Comparison of ENCODE assay signal across 8 cellular contexts in the genomic region with DNA sequence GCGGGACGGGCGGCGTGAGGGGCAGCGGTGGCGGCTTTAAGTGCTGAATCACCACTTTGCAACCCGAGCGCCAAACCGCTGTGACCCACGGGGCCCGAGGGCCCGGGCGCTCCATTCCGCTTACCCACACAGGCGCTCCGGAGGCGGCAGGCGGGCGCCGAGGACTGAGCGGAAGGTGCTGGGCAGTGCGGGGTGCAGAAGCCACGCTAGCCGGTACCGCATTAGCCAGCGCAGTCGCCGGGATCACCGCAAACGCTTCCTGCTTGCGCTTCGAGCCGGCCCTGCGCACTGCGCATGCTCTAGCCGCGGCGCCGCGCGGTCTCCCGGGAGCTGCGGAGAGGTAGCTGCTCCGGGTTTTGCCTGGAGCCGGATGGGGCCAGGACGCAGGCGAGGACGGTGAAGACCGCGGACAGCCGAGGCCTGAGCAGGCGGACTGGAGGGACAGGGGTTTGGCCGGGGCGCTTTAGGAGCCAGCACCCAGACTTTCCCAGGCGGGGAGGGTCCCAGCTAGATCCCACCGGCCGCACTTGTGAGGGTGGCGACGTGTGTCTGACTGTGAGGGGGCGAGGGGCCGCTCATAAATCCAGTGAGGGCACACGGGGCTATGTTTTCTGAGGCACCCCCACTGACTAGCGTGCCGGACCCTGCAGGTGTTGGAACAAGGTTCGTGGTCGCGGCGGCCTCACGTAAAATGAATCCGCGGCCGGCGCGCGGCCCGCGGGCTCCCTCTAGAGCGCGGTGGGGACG. TPM values are rescaled to one million over a fixed set of nuclear protein-coding genes. Genes with fewer than 3 reads are reported as not detected.
DNase-seq lines count a peak whose midpoint lies in the region; ATAC-seq and TF ChIP-seq lines count a peak whose summit lies in the region.

A gene (minus strand): TSS at position 296 of the 747 bp plus-strand sequence. CDS start 74 bp downstream, at position 222.

- 0% methylated on average over 38 to 80 of the region's 80 CpGs for whole genome bisulfite sequencing in endodermal cell (ENCODE audit: insufficient coverage in 1 of 2, insufficient read length in 1 of 2), 2 experiments

- peaks cover 42% of the 10 kb centered on the region for H3K4me1 Mint-ChIP-seq in CD8-positive, alpha-beta T cell (ENCODE audit: low read depth)
- H3K4me1 Mint-ChIP-seq in activated CD8-positive, alpha-beta memory T cell treated with anti-CD3 and anti-CD28 coated beads, Interleukin-2, amount 10 ng/mL, durations not matched to agents 7 days and 5 days: peaks cover 31% of the 10 kb centered on the region
- H3K4me1 Mint-ChIP-seq in endodermal cell (peaks cover 23% of the 10 kb centered on the region), mesothelial cell of epicardium (peaks cover 28% of the 10 kb centered on the region)

- peak; percentile 70 for ATAC-seq in CD8-positive, alpha-beta T cell
- ATAC-seq in GM19351 (IDR thresholded peaks at IDR 0.05; ENCODE audit: unreplicated experiment): peak; percentile 66
- ATAC-seq in HG03520 (IDR thresholded peaks at IDR 0.05; ENCODE audit: unreplicated experiment): peak; percentile 55
- ATAC-seq in activated CD8-positive, alpha-beta memory T cell treated with anti-CD3 and anti-CD28 coated beads, Interleukin-2, amount 10 ng/mL, durations not matched to agents 7 days and 5 days: peak; percentile 80

- H3K9ac ChIP-seq in endodermal cell (ENCODE audit: extremely low read depth, low read length, poor library complexity, severe bottlenecking): peak within 1 kb of the TSS; percentile 90

- no peaks in the 10 kb centered on the region for H3K27me3 Mint-ChIP-seq in CD8-positive, alpha-beta T cell (ENCODE audit: low read depth)
- peaks cover 4% of the 10 kb centered on the region for H3K27me3 Mint-ChIP-seq in activated CD8-positive, alpha-beta memory T cell treated with anti-CD3 and anti-CD28 coated beads, Interleukin-2, amount 10 ng/mL, durations not matched to agents 7 days and 5 days
- H3K27me3 Mint-ChIP-seq in endodermal cell (ENCODE audit: insufficient read depth): no peaks in the 10 kb centered on the region
- no peaks in the 10 kb centered on the region for H3K27me3 Mint-ChIP-seq in mesothelial cell of epicardium (ENCODE audit: low read depth)

- H3K27me3 ChIP-seq in CD8-positive, alpha-beta T cell (ENCODE audit: insufficient read depth, low read length): no peaks in the 10 kb centered on the region
- no peaks in the 10 kb centered on the region for H3K27me3 ChIP-seq in endodermal cell (ENCODE audit: control insufficient read depth, insufficient read depth, low read length, poor library complexity, severe bottlenecking)

- peak; percentile 43 to 86 (median 73) for DNase-seq in CD8-positive, alpha-beta T cell
- DNase-seq in NOMO-1 (lab: John Stamatoyannopoulos, UW; ENCODE audit: unreplicated experiment in 2 of 2): peak; percentile 79 to 84
- DNase-seq in activated CD8-positive, alpha-beta memory T cell treated with anti-CD3 and anti-CD28 coated beads, Interleukin-2, amount 10 ng/mL, durations not matched to agents 7 days and 5 days: peak; percentile 89
- peak; percentile 97 for DNase-seq in endodermal cell
- DNase-seq in mesothelial cell of epicardium (ENCODE audit: low spot score in 2 of 2, unreplicated experiment in 2 of 2): peak; percentile 81 to 90
- DNase-seq in stimulated activated CD8-positive, alpha-beta memory T cell treated with anti-CD3 and anti-CD28 coated beads, Interleukin-15, amount 100 ng/mL, for 48 hours (ENCODE audit: low read depth in 2 of 2): peak; percentile 74 to 75

- intact Hi-C loops in CD8-positive, alpha-beta T cell (cut with DNase I, micrococcal nuclease): loop anchor here (1.0 to 10.0 kb wide), 9 partner anchors 17 to 1159 kb away; a partner anchor contains a TSS

- peak within 1 kb of the TSS; percentile 85 for H3K4me3 ChIP-seq in CD8-positive, alpha-beta T cell (ENCODE audit: low read depth, low read length)
- H3K4me3 ChIP-seq in endodermal cell (ENCODE audit: low read length): peak within 1 kb of the TSS; percentile 98

- peaks cover 18% of the 10 kb centered on the region for H3K4me1 ChIP-seq in CD8-positive, alpha-beta T cell (ENCODE audit: insufficient read depth, low read length)
- H3K4me1 ChIP-seq in endodermal cell (ENCODE audit: control insufficient read depth, insufficient read depth, low read length): no peaks in the 10 kb centered on the region

- H3K36me3 ChIP-seq in CD8-positive, alpha-beta T cell (ENCODE audit: insufficient read depth, low read length): no peaks in the 10 kb centered on the region
- peaks cover 13% of the 10 kb centered on the region for H3K36me3 ChIP-seq in endodermal cell (ENCODE audit: control insufficient read depth, insufficient read depth, low read length)

- peak within 1 kb of the TSS; percentile 93 for H3K4me3 Mint-ChIP-seq in CD8-positive, alpha-beta T cell
- H3K4me3 Mint-ChIP-seq in activated CD8-positive, alpha-beta memory T cell treated with anti-CD3 and anti-CD28 coated beads, Interleukin-2, amount 10 ng/mL, durations not matched to agents 7 days and 5 days: peak within 1 kb of the TSS; percentile 68
- H3K4me3 Mint-ChIP-seq in endodermal cell: peak within 1 kb of the TSS; percentile 81
- peak within 1 kb of the TSS; percentile 79 for H3K4me3 Mint-ChIP-seq in mesothelial cell of epicardium

- CTCF ChIA-PET in CD8-positive, alpha-beta T cell (lab: Charles Lee): interaction anchor here (0.6 to 7.3 kb wide), 21 partner anchors 9 to 486 kb away, joined by 3 to 116 read pairs (median 5); a partner anchor contains a TSS
- CTCF ChIA-PET in activated CD8-positive, alpha-beta memory T cell treated with anti-CD3 and anti-CD28 coated beads, Interleukin-2, amount 10 ng/mL, durations not matched to agents 7 days and 5 days (lab: Charles Lee): interaction anchor here (0.7 to 4.1 kb wide), 19 partner anchors 8 to 111 kb away, joined by 3 to 38 read pairs (median 4); no protein-coding TSS in a partner anchor

- no peaks in the 10 kb centered on the region for H3K9me3 ChIP-seq in CD8-positive, alpha-beta T cell (ENCODE audit: low read length)
- no peaks in the 10 kb centered on the region for H3K9me3 ChIP-seq in endodermal cell (ENCODE audit: control insufficient read depth, low read length)

- POLR2A ChIA-PET in CD8-positive, alpha-beta T cell (lab: Charles Lee): interaction anchor here (0.7 to 5.6 kb wide), 7 partner anchors 9 to 283 kb away, joined by 3 to 55 read pairs (median 4); a partner anchor contains a TSS

- H3K36me3 Mint-ChIP-seq in CD8-positive, alpha-beta T cell: peaks cover 5% of the 10 kb centered on the region
- H3K36me3 Mint-ChIP-seq in activated CD8-positive, alpha-beta memory T cell treated with anti-CD3 and anti-CD28 coated beads, Interleukin-2, amount 10 ng/mL, durations not matched to agents 7 days and 5 days: peaks cover 6% of the 10 kb centered on the region
- peaks cover 7% of the 10 kb centered on the region for H3K36me3 Mint-ChIP-seq in endodermal cell (ENCODE audit: low read depth)
- H3K36me3 Mint-ChIP-seq in mesothelial cell of epicardium: peaks cover 4% of the 10 kb centered on the region

- H3K27ac ChIP-seq in CD8-positive, alpha-beta T cell (ENCODE audit: low read depth, low read length): peak within 1 kb of the TSS; percentile 74
- peak within 1 kb of the TSS; percentile 94 for H3K27ac ChIP-seq in endodermal cell (ENCODE audit: low read depth, low read length)

- H3K9me3 Mint-ChIP-seq in CD8-positive, alpha-beta T cell: no peaks in the 10 kb centered on the region
- H3K9me3 Mint-ChIP-seq in activated CD8-positive, alpha-beta memory T cell treated with anti-CD3 and anti-CD28 coated beads, Interleukin-2, amount 10 ng/mL, durations not matched to agents 7 days and 5 days (ENCODE audit: low read depth): no peaks in the 10 kb centered on the region
- H3K9me3 Mint-ChIP-seq in endodermal cell (no peaks in the 10 kb centered on the region), mesothelial cell of epicardium (no peaks in the 10 kb centered on the region)

- no peak for TF ChIP-seq CTCF in CD8-positive, alpha-beta T cell (IDR thresholded peaks at IDR 0.05)
- TF ChIP-seq CTCF in endodermal cell (conservative IDR thresholded peaks at IDR 0.05) (peak; percentile 77), mesothelial cell of epicardium (IDR thresholded peaks at IDR 0.05; ENCODE audit: unreplicated experiment) (peak; percentile 56)

- H3K27ac Mint-ChIP-seq in CD8-positive, alpha-beta T cell: peak within 1 kb of the TSS; percentile 93
- peak within 1 kb of the TSS; percentile 80 for H3K27ac Mint-ChIP-seq in activated CD8-positive, alpha-beta memory T cell treated with anti-CD3 and anti-CD28 coated beads, Interleukin-2, amount 10 ng/mL, durations not matched to agents 7 days and 5 days
- H3K27ac Mint-ChIP-seq in endodermal cell: peak within 1 kb of the TSS; percentile 90
- H3K27ac Mint-ChIP-seq in mesothelial cell of epicardium: peak within 1 kb of the TSS; percentile 94

RNA-seq across cellular contexts. Expression of the gene that starts here (rescaled TPM):
- 10 to 100 TPM; 12.1 to 13.2 TPM for total RNA-seq in CD8-positive, alpha-beta T cell
- 10 to 100 TPM; 14.1 to 25.9 TPM for total RNA-seq in activated CD8-positive, alpha-beta memory T cell treated with anti-CD3 and anti-CD28 coated beads, Interleukin-2, amount 10 ng/mL, durations not matched to agents 7 days and 5 days
- 10 to 100 TPM; 56.3 to 63.3 TPM for total RNA-seq in endodermal cell
- polyA plus RNA-seq in endodermal cell (2013, experiment 1 of 2): 22.8 TPM
- 21.8 TPM for polyA plus RNA-seq in endodermal cell (2013, experiment 2 of 2)
- total RNA-seq in mesothelial cell of epicardium: 29.7 to 35.6 TPM (median 30.3 TPM) in 3 replicates

Comparison
In these comparisons a context has a peak if more than half of its experiments do, and no peak if none do; other contexts are left out.
1. Peak in every context shown above with its lines: DNase-seq, ATAC-seq, H3K4me3 ChIP-seq and H3K27ac ChIP-seq.